Comparison of ENCODE assay signal across 13 cellular contexts in genomic region chr3:98536456-98537017, GRCh38. TPM values are rescaled to one million over a fixed set of nuclear protein-coding genes. Genes with fewer than 3 reads are reported as not detected.
DNase-seq lines count a peak whose midpoint lies in the region; ATAC-seq and TF ChIP-seq lines count a peak whose summit lies in the region.
"Had no signal": no experiment of that assay in that cellular context is flagged by ENCODE, and none has a peak within 500 bp of the region (broad histone marks: within the 10 kb centered on the region; RNA-seq: fewer than 3 reads in every experiment).

No MANE protein-coding gene starts in this region.

- CTCF ChIA-PET in activated CD8-positive, alpha-beta T cell treated with anti-CD3 and anti-CD28 coated beads, Interleukin-2, amount 10 ng/mL, durations not matched to agents 7 days and 5 days (lab: Charles Lee), result interaction anchor here (0.6 to 3.6 kb wide), 11 partner anchors 9 to 66 kb away, joined by 3 to 22 read pairs (median 4); partner anchors contain the start of gene CLDND1

- peak overlapping the region; percentile 80 for H3K27ac Mint-ChIP-seq in activated CD8-positive, alpha-beta T cell treated with anti-CD3 and anti-CD28 coated beads, Interleukin-2, amount 10 ng/mL, durations not matched to agents 7 days and 5 days

- peaks cover 54% of the 10 kb centered on the region for H3K36me3 Mint-ChIP-seq in activated CD8-positive, alpha-beta T cell treated with anti-CD3 and anti-CD28 coated beads, Interleukin-2, amount 10 ng/mL, durations not matched to agents 7 days and 5 days (ENCODE audit: low read depth)

- POLR2A ChIA-PET in activated CD8-positive, alpha-beta T cell treated with anti-CD3 and anti-CD28 coated beads, Interleukin-2, amount 10 ng/mL, durations not matched to agents 7 days and 5 days (lab: Charles Lee), result interaction anchor here (0.7 to 12.1 kb wide), 11 partner anchors 9 to 63 kb away, joined by 3 to 217 read pairs (median 4); partner anchors contain the start of genes CLDND1 and CPOX

- H3K9me3 Mint-ChIP-seq in activated CD8-positive, alpha-beta T cell treated with anti-CD3 and anti-CD28 coated beads, Interleukin-2, amount 10 ng/mL, durations not matched to agents 7 days and 5 days (ENCODE audit: insufficient read depth), result no peaks in the 10 kb centered on the region

- DNase-seq in GM10266 (ENCODE audit: extremely low spot score), result peak; percentile 41
- no peak for DNase-seq in activated CD8-positive, alpha-beta T cell treated with anti-CD3 and anti-CD28 coated beads, Interleukin-2, amount 10 ng/mL, durations not matched to agents 7 days and 5 days
- no peak for DNase-seq in NCI-H748 treated with DMSO at 0.1 percent for 48 hours (lab: John Stamatoyannopoulos, UW)
- no peak for DNase-seq in caudate nucleus (lab: John Stamatoyannopoulos, UW)
- DNase-seq in GM19238 (ENCODE audit: insufficient read length, low spot score), result no peak
- DNase-seq in activated gamma-delta T cell (lab: John Stamatoyannopoulos, UW), result no peak
- DNase-seq: DMS79 treated with DMSO at 0.1 percent for 48 hours; left lung; MV-4-11; stimulated activated CD4-positive, alpha-beta T cell treated with anti-CD3 and anti-CD28 coated beads, Interleukin-4, amount 100 ng/mL, for 1 hour; WERI-Rb-1 had no signal

- ATAC-seq in GM19324 (IDR thresholded peaks at IDR 0.05; ENCODE audit: low FRiP score, unreplicated experiment) (peak; percentile 74), HG02981 (IDR thresholded peaks at IDR 0.05; ENCODE audit: unreplicated experiment) (peak; percentile 73)
- peak; percentile 54 for ATAC-seq in activated CD8-positive, alpha-beta T cell treated with anti-CD3 and anti-CD28 coated beads, Interleukin-2, amount 10 ng/mL, durations not matched to agents 7 days and 5 days
- ATAC-seq: left lung had no signal

- H3K4me1 Mint-ChIP-seq in activated CD8-positive, alpha-beta T cell treated with anti-CD3 and anti-CD28 coated beads, Interleukin-2, amount 10 ng/mL, durations not matched to agents 7 days and 5 days (ENCODE audit: low read depth), result peaks cover 55% of the 10 kb centered on the region

- H3K4me3 Mint-ChIP-seq in activated CD8-positive, alpha-beta T cell treated with anti-CD3 and anti-CD28 coated beads, Interleukin-2, amount 10 ng/mL, durations not matched to agents 7 days and 5 days, result peak overlapping the region; percentile 57

- no peak for TF ChIP-seq CTCF in GM10266 (IDR thresholded peaks at IDR 0.05; ENCODE audit: control insufficient read depth, insufficient read depth, low read depth, missing control alignments)

- no peaks in the 10 kb centered on the region for H3K27me3 Mint-ChIP-seq in activated CD8-positive, alpha-beta T cell treated with anti-CD3 and anti-CD28 coated beads, Interleukin-2, amount 10 ng/mL, durations not matched to agents 7 days and 5 days (ENCODE audit: low read depth)

- H3K27ac ChIP-seq in caudate nucleus (ENCODE audit: low read depth, low read length), result no peak overlapping the region
- H3K27ac ChIP-seq: left lung, WERI-Rb-1 had no signal

RNA-seq across cellular contexts. Expression of gene GPR15, which starts 4.8 kb away (rescaled TPM):
- 10 to 100 TPM; 18.9 to 19.7 TPM for total RNA-seq in activated CD8-positive, alpha-beta T cell treated with anti-CD3 and anti-CD28 coated beads, Interleukin-2, amount 10 ng/mL, durations not matched to agents 7 days and 5 days

RNA-seq across cellular contexts. Expression of gene CLDND1, which starts 13.8 kb away (rescaled TPM):
- total RNA-seq in activated CD8-positive, alpha-beta T cell treated with anti-CD3 and anti-CD28 coated beads, Interleukin-2, amount 10 ng/mL, durations not matched to agents 7 days and 5 days, result 100 to 1,000 TPM; 410 to 414 TPM

RNA-seq across cellular contexts. Expression of gene OR5K2, which starts 39.1 kb away (rescaled TPM):
- not detected for total RNA-seq in activated CD8-positive, alpha-beta T cell treated with anti-CD3 and anti-CD28 coated beads, Interleukin-2, amount 10 ng/mL, durations not matched to agents 7 days and 5 days
- total RNA-seq: left lung had no signal

RNA-seq across cellular contexts. Expression of gene CPOX, which starts 56.9 kb away (rescaled TPM):
- 10 to 100 TPM; 63.8 to 65.3 TPM for total RNA-seq in activated CD8-positive, alpha-beta T cell treated with anti-CD3 and anti-CD28 coated beads, Interleukin-2, amount 10 ng/mL, durations not matched to agents 7 days and 5 days
